Comparison of ENCODE assay signal across 8 cellular contexts in genomic region chr17:2030779-2031163, GRCh38. TPM values are rescaled to one million over a fixed set of nuclear protein-coding genes. Genes with fewer than 3 reads are reported as not detected.
DNase-seq lines count a peak whose midpoint lies in the region; ATAC-seq, FAIRE-seq and TF ChIP-seq lines count a peak whose summit lies in the region.

No MANE protein-coding gene starts in this region.

- H3K4me2 ChIP-seq in GM12878 (ENCODE audit: control insufficient read depth, insufficient read depth): peak overlapping the region; percentile 86

- H3K4me3 ChIP-seq in GM12878 (peak overlapping the region; percentile 99), lung (peak overlapping the region; percentile 97), tibial artery (peak overlapping the region; percentile 87 to 96)

- 16% methylated on average over 10 of the region's 10 CpGs for WGBS in GM12878 (ENCODE audit: insufficient coverage, insufficient replicate concordance, low lambda C conversion rate, missing lambda C conversion rate)
- WGBS in lung, 2 donors: 27% methylated on average over 10 of the region's 10 CpGs

- H3K79me2 ChIP-seq in GM12878 (ENCODE audit: control insufficient read depth, insufficient read depth, low read length): peaks cover 10% of the 10 kb centered on the region

- RAD21 ChIA-PET in GM12878 (lab: Charles Lee; ENCODE audit: unreplicated experiment): interaction anchor here (1.0 to 1.5 kb wide), 4 partner anchors 10 to 314 kb away, joined by 3 read pairs; no protein-coding TSS in a partner anchor

- in situ Hi-C loops in GM12878 (cut with MboI): no loop called here

- no peaks in the 10 kb centered on the region for H4K20me1 ChIP-seq in GM12878 (ENCODE audit: control insufficient read depth, insufficient read depth)

- peak; percentile 30 for ATAC-seq in GM12878
- no peak for ATAC-seq in lung (ENCODE audit: insufficient read depth, low FRiP score)

- intact Hi-C loops in GM12878 (cut with micrococcal nuclease; ENCODE audit: unreplicated experiment): loop anchor here (1.0 to 2.0 kb wide), 2 partner anchors 40 to 122 kb away; no protein-coding TSS in a partner anchor
- intact Hi-C loops in tibial artery (cut with DNase I; ENCODE audit: low total_unique reads): loop anchor here (10.0 kb wide), 2 partner anchors 316 to 376 kb away; partner anchors contain the start of gene TLCD2

- SMC1A ChIA-PET in GM12878 (lab: Charles Lee; ENCODE audit: uncharacterized antibody, unreplicated experiment): interaction anchor here (0.6 to 1.3 kb wide), 5 partner anchors 10 to 214 kb away, joined by 3 to 4 read pairs (median 3); no protein-coding TSS in a partner anchor

- peak overlapping the region; percentile 84 for H3K9ac ChIP-seq in GM12878 (ENCODE audit: control insufficient read depth, insufficient read depth, low read length)

- peaks cover 11% of the 10 kb centered on the region for H3K4me1 ChIP-seq in GM12878 (ENCODE audit: control insufficient read depth, insufficient read depth, low read length)
- H3K4me1 ChIP-seq in lung (ENCODE audit: control insufficient read depth in 2 of 2, insufficient read depth in 2 of 2, low read length in 2 of 2): peaks cover 6 to 7% of the 10 kb centered on the region in 2 donors
- peaks cover 0 to 33% (median 24%) of the 10 kb centered on the region in 4 donors for H3K4me1 ChIP-seq in tibial artery

- TF ChIP-seq CTCF in GM12878 (IDR thresholded peaks at IDR 0.05 in 2 of 3, conservative IDR thresholded peaks at IDR 0.05 in 1 of 3; ENCODE audit: control insufficient read depth in 2 of 3, extremely low read depth in 1 of 3, insufficient read depth in 1 of 3, low read depth in 3 of 3, low read length in 3 of 3) (peak; percentile 67 to 76 (median 72); a peak in 5 of 6 replicates), lung (IDR thresholded peaks at IDR 0.05; ENCODE audit: control extremely low read depth, extremely low read depth) (peak; percentile 13), tibial artery (IDR thresholded peaks at IDR 0.05) (peak; percentile 37 to 42)

- no peak for TF ChIP-seq POLR2A in GM12878 (IDR thresholded peaks at IDR 0.05; ENCODE audit: low read depth, low read length)

- TSS peak; percentile 79 for BruUV-seq in GM12878 (replicated peaks; lab: Mats Ljungman, UMichigan)

- H3K27me3 ChIP-seq in GM12878 (replicated peaks in 1 of 2; ENCODE audit: control insufficient read depth in 2 of 2, insufficient read depth in 2 of 2, low read length in 1 of 2): peaks cover 3 to 4% of the 10 kb centered on the region in 2 experiments
- no peaks in the 10 kb centered on the region for H3K27me3 ChIP-seq in lung (ENCODE audit: control insufficient read depth, insufficient read depth)
- H3K27me3 ChIP-seq in tibial artery: peaks cover 0 to 38% of the 10 kb centered on the region in 2 donors

- H3K27ac ChIP-seq in GM12878 (ENCODE audit: control insufficient read depth, insufficient read depth) (no peak overlapping the region), lung (ENCODE audit: low read depth in 1 of 2, low read length in 1 of 2) (peak overlapping the region in 1 of 2 donors; percentile 76), tibial artery (peak overlapping the region; percentile 20 to 72)

- H3K9me3 ChIP-seq in GM12878 (replicated peaks; ENCODE audit: control insufficient read depth, insufficient read depth, low read length) (no peaks in the 10 kb centered on the region), lung (ENCODE audit: control insufficient read depth in 2 of 2, insufficient read depth in 1 of 2, low read length in 1 of 2) (no peaks in the 10 kb centered on the region), tibial artery (no peaks in the 10 kb centered on the region)

- DNase-seq in GM04503 (ENCODE audit: low read depth) (peak; percentile 70), HK-2 (ENCODE audit: unreplicated experiment) (peak; percentile 70), GM12878 (ENCODE audit: low read depth, low spot score) (no peak), lung (ENCODE audit: low spot score) (no peak), tibial artery (no peak), hepatic stellate cell (ENCODE audit: low spot score) (no peak), NCI-H2081 (lab: John Stamatoyannopoulos, UW) (no peak), activated gamma-delta T cell (lab: John Stamatoyannopoulos, UW) (no peak)

- no peak for FAIRE-seq in GM12878 (lab: Jason Lieb, UNC)

- CTCF ChIA-PET in GM12878 (lab: Yijun Ruan, JAX): interaction anchor here (1.4 to 3.1 kb wide), 4 partner anchors 121 to 310 kb away, joined by 3 to 12 read pairs (median 8); no protein-coding TSS in a partner anchor

- H3K36me3 ChIP-seq in GM12878 (ENCODE audit: control insufficient read depth in 2 of 2, insufficient read depth in 2 of 2, low read length in 1 of 2) (no peaks in the 10 kb centered on the region), lung (ENCODE audit: control insufficient read depth in 2 of 2, insufficient read depth in 2 of 2, low read length in 2 of 2) (peaks cover 0 to 15% of the 10 kb centered on the region in 2 donors), tibial artery (peaks cover 2 to 22% (median 14%) of the 10 kb centered on the region in 3 donors)

- TF ChIP-seq RAD21 in GM12878 (IDR thresholded peaks at IDR 0.05; ENCODE audit: insufficient read depth, low read depth, low read length): peak; percentile 73

- H2AFZ ChIP-seq in GM12878 (ENCODE audit: control insufficient read depth, low read depth, low read length): peak overlapping the region; percentile 52

- TF ChIP-seq EP300 in GM12878 (IDR thresholded peaks at IDR 0.05; ENCODE audit: borderline replicate concordance in 1 of 2, control insufficient read depth in 1 of 2, low read depth in 2 of 2, low read length in 2 of 2): no peak

- POLR2A ChIA-PET in GM12878 (lab: Charles Lee): no interaction called here

RNA-seq across cellular contexts. Expression of gene DPH1, which starts 0.8 kb away (rescaled TPM):
- total RNA-seq in GM12878 (2013; cell fraction: nucleolus; rRNA removed): 111 and 119 TPM in 2 replicates
- total RNA-seq in GM12878 (2014; rRNA removed) (21.1 and 22.5 TPM in 2 replicates), GM12878 (2014; rRNA removed; fragmentation: Illumina TruSeq; extraction: Trizol) (13.4 and 17.5 TPM in 2 replicates), GM12878 (2021) (20.2 and 21.3 TPM in 2 replicates), lung (10 to 100 TPM; 32.7 to 37.8 TPM)
- 13.9 TPM for polyA plus RNA-seq in GM12878 (2011; ENCODE audit: low read depth)
- polyA plus RNA-seq in GM12878 (2011; rRNA removed) (16.0 and 33.6 TPM in 2 replicates), GM12878 (2014; fragmentation: Illumina TruSeq; extraction: Trizol) (7.1 and 16.0 TPM in 2 replicates), GM12878 (2014; fragmentation: Nextera tagmentation; extraction: Ambion mirVana) (under 1 TPM; 0.29 to 0.95 TPM), GM12878 (2014; rRNA removed) (22.2 and 24.4 TPM in 2 replicates), GM12878 (2016; fragmentation: Nextera tagmentation; extraction: Ambion mirVana) (10 to 100 TPM; 19.0 to 22.0 TPM), lung (10 to 100 TPM; 21.1 to 21.6 TPM)
- polyA plus RNA-seq in GM12878 (2011; cell fraction: cytosol; rRNA removed): 39.9 and 44.5 TPM in 2 replicates
- 194 and 207 TPM in 2 replicates for polyA plus RNA-seq in GM12878 (2011; cell fraction: nucleus; rRNA removed)
- 32.2 and 34.3 TPM in 2 replicates for polyA plus RNA-seq in GM12878 (2012)
- 23.5 and 37.9 TPM in 2 replicates for polyA minus RNA-seq in GM12878 (2011; rRNA and poly(A)+ RNA removed)
- polyA minus RNA-seq in GM12878 (2011; cell fraction: cytosol; rRNA and poly(A)+ RNA removed): 12.2 and 19.2 TPM in 2 replicates
- polyA minus RNA-seq in GM12878 (2011; cell fraction: nucleus; rRNA and poly(A)+ RNA removed): 38.8 and 48.8 TPM in 2 replicates

RNA-seq across cellular contexts. Expression of gene RTN4RL1, which starts 5.6 kb away (rescaled TPM):
- total RNA-seq in GM12878 (2013; cell fraction: nucleolus; rRNA removed): 0.10 and 0.12 TPM in 2 replicates
- total RNA-seq in GM12878 (2014; rRNA removed) (0.05 and 0.11 TPM in 2 replicates), GM12878 (2014; rRNA removed; fragmentation: Illumina TruSeq; extraction: Trizol) (not detected in 2 replicates), GM12878 (2021) (0.10 and 0.13 TPM in 2 replicates), lung (1 to 10 TPM in 1 of 2 donors, under 1 TPM in 1; 0.65 to 7.3 TPM)
- not detected for polyA plus RNA-seq in GM12878 (2011; ENCODE audit: low read depth)
- polyA plus RNA-seq in GM12878 (2011; rRNA removed) (not detected in 2 replicates), GM12878 (2014; fragmentation: Illumina TruSeq; extraction: Trizol) (not detected in 2 replicates), GM12878 (2014; fragmentation: Nextera tagmentation; extraction: Ambion mirVana) (not detected), GM12878 (2014; rRNA removed) (0.03 and 0.08 TPM in 2 replicates), GM12878 (2016; fragmentation: Nextera tagmentation; extraction: Ambion mirVana) (not detected), lung (1 to 10 TPM; 1.2 to 3.5 TPM)
- 0.01 TPM in 1 of 2 replicates, not detected in the other for polyA plus RNA-seq in GM12878 (2011; cell fraction: cytosol; rRNA removed)
- polyA plus RNA-seq in GM12878 (2011; cell fraction: nucleus; rRNA removed): 0.03 TPM in 1 of 2 replicates, not detected in the other
- polyA plus RNA-seq in GM12878 (2012): 0.04 TPM in 1 of 2 replicates, not detected in the other
- polyA minus RNA-seq in GM12878 (2011; rRNA and poly(A)+ RNA removed): not detected in 2 replicates
- not detected in 2 replicates for polyA minus RNA-seq in GM12878 (2011; cell fraction: cytosol; rRNA and poly(A)+ RNA removed)
- polyA minus RNA-seq in GM12878 (2011; cell fraction: nucleus; rRNA and poly(A)+ RNA removed): not detected in 2 replicates

RNA-seq across cellular contexts. Expression of gene OVCA2, which starts 11.1 kb away (rescaled TPM):
- total RNA-seq in GM12878 (2013; cell fraction: nucleolus; rRNA removed): 4.1 and 4.5 TPM in 2 replicates
- total RNA-seq in GM12878 (2014; rRNA removed): 57.5 and 58.6 TPM in 2 replicates
- 25.5 and 29.1 TPM in 2 replicates for total RNA-seq in GM12878 (2014; rRNA removed; fragmentation: Illumina TruSeq; extraction: Trizol)
- 39.7 and 46.9 TPM in 2 replicates for total RNA-seq in GM12878 (2021)
- polyA plus RNA-seq in GM12878 (2011; ENCODE audit: low read depth): 15.9 TPM
- 21.8 and 34.6 TPM in 2 replicates for polyA plus RNA-seq in GM12878 (2011; rRNA removed)
- polyA plus RNA-seq in GM12878 (2011; cell fraction: cytosol; rRNA removed): 57.5 and 70.9 TPM in 2 replicates
- 27.2 and 42.6 TPM in 2 replicates for polyA plus RNA-seq in GM12878 (2011; cell fraction: nucleus; rRNA removed)
- 26.0 and 30.9 TPM in 2 replicates for polyA plus RNA-seq in GM12878 (2012)
- 24.8 and 32.5 TPM in 2 replicates for polyA plus RNA-seq in GM12878 (2014; fragmentation: Illumina TruSeq; extraction: Trizol)
- 10 to 100 TPM in 1 of 2 experiments, 1 to 10 TPM in 1; 6.1 to 14.2 TPM for polyA plus RNA-seq in GM12878 (2014; fragmentation: Nextera tagmentation; extraction: Ambion mirVana)
- 49.5 and 59.8 TPM in 2 replicates for polyA plus RNA-seq in GM12878 (2014; rRNA removed)
- polyA plus RNA-seq in GM12878 (2016; fragmentation: Nextera tagmentation; extraction: Ambion mirVana): 10 to 100 TPM; 73.6 to 75.3 TPM
- 18.9 and 41.3 TPM in 2 replicates for polyA minus RNA-seq in GM12878 (2011; rRNA and poly(A)+ RNA removed)
- 9.4 and 10.5 TPM in 2 replicates for polyA minus RNA-seq in GM12878 (2011; cell fraction: cytosol; rRNA and poly(A)+ RNA removed)
- 2.3 and 5.2 TPM in 2 replicates for polyA minus RNA-seq in GM12878 (2011; cell fraction: nucleus; rRNA and poly(A)+ RNA removed)
- total RNA-seq in lung: 10 to 100 TPM; 11.1 to 31.7 TPM
- 10 to 100 TPM; 43.2 to 55.4 TPM for polyA plus RNA-seq in lung

RNA-seq across cellular contexts. Expression of gene HIC1, which starts 24.1 kb away (rescaled TPM):
- total RNA-seq in GM12878 (2013; cell fraction: nucleolus; rRNA removed): 220 and 277 TPM in 2 replicates
- total RNA-seq in GM12878 (2014; rRNA removed) (30.8 and 40.8 TPM in 2 replicates), GM12878 (2014; rRNA removed; fragmentation: Illumina TruSeq; extraction: Trizol) (4.6 and 4.9 TPM in 2 replicates), GM12878 (2021) (55.4 and 61.1 TPM in 2 replicates), lung (10 to 100 TPM; 28.9 to 34.8 TPM)
- 8.2 TPM for polyA plus RNA-seq in GM12878 (2011; ENCODE audit: low read depth)
- polyA plus RNA-seq in GM12878 (2011; rRNA removed) (4.2 and 10.5 TPM in 2 replicates), GM12878 (2014; fragmentation: Illumina TruSeq; extraction: Trizol) (0.81 and 1.8 TPM in 2 replicates), GM12878 (2014; fragmentation: Nextera tagmentation; extraction: Ambion mirVana) (under 1 TPM; 0.11 to 0.57 TPM), GM12878 (2014; rRNA removed) (26.5 and 40.9 TPM in 2 replicates), GM12878 (2016; fragmentation: Nextera tagmentation; extraction: Ambion mirVana) (1 to 10 TPM; 2.0 to 4.9 TPM), lung (10 to 100 TPM in 1 of 2 donors, 1 to 10 TPM in 1; 5.5 to 14.4 TPM)
- 16.0 and 34.6 TPM in 2 replicates for polyA plus RNA-seq in GM12878 (2011; cell fraction: cytosol; rRNA removed)
- 88.9 and 92.7 TPM in 2 replicates for polyA plus RNA-seq in GM12878 (2011; cell fraction: nucleus; rRNA removed)
- polyA plus RNA-seq in GM12878 (2012): 38.9 and 49.7 TPM in 2 replicates
- 9.8 and 22.7 TPM in 2 replicates for polyA minus RNA-seq in GM12878 (2011; rRNA and poly(A)+ RNA removed)
- polyA minus RNA-seq in GM12878 (2011; cell fraction: cytosol; rRNA and poly(A)+ RNA removed): 23.8 and 29.3 TPM in 2 replicates
- 47.3 and 88.0 TPM in 2 replicates for polyA minus RNA-seq in GM12878 (2011; cell fraction: nucleus; rRNA and poly(A)+ RNA removed)

Comparison
In these comparisons a context has a peak if more than half of its experiments do, and no peak if none do; other contexts are left out.
1. DNase-seq: peak in GM04503 (single experiment) and HK-2 (single experiment); none in GM12878 (single experiment), lung (single experiment), tibial artery (0 of 2), hepatic stellate cell (single experiment), NCI-H2081 (0 of 2) and activated gamma-delta T cell (single experiment).
2. CTCF ChIP-seq: peak in every context shown above with its lines; median percentile 72 in GM12878; 40 in tibial artery; 13 in lung.
3. Peak in every context shown above with its lines, with median percentiles within 50 percentile points of each other: H3K4me3 ChIP-seq.